3 cellular contexts compared by ENCODE assay signal in the genomic region with DNA sequence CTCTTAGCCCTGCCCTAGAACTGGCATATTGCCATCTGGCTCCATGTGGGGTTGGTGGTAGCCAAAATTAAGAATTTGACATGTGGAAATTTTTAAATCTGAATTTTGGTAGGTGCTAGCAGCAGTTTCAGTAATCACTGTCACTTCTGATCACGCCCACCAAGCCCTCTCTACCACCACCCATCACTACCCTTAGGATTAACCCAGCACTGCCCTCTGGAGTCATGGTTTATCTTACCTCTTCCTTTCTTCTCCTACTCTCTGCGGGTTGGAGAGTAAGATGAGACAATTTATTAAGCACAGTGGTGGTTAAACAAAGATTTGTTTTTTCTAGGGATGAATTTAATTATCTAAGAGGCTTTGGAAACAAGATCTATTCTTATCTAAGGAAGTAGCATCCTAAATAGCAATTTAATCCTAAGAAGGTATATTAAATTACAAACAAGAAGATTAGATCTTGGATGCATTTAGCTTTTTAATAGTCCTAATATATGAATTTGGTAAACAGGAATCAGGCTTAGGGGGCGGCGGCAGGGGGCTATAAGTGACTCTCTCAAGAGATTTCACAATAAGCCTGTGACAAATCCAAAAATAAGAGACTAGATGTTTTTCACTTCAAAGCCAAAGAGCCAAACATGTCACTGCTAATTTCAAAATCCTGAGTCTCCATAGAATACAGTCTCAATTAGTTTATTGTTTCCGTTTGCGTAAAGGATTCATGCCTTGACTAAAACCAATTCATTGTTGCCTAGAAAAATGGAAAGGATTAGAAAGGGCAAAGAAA.
TF ChIP-seq lines count a peak whose summit lies in the region.

No MANE protein-coding gene starts in this region.

TF ChIP-seq in SK-N-SH treated with all-trans-retinoic acid at 6 μM for 48 hours, 23 proteins besides CTCF, POLR2A, EP300 and RAD21:
- peak; percentile 90 for TF ChIP-seq ZNF8 (CRISPR knock-in tag; IDR thresholded peaks at IDR 0.05)
- no peak for TF ChIP-seq OSR1 (CRISPR knock-in tag; IDR thresholded peaks at IDR 0.05)

TF ChIP-seq in SK-N-SH, 30 proteins besides CTCF, POLR2A, EP300 and RAD21:
- TF ChIP-seq RXRA (IDR thresholded peaks at IDR 0.05; ENCODE audit: borderline replicate concordance, low read depth) (no peak), FOXJ3 (CRISPR knock-in tag; IDR thresholded peaks at IDR 0.05) (no peak), EZH2phosphoT487 (IDR thresholded peaks at IDR 0.05; ENCODE audit: borderline replicate concordance, low read depth) (no peak), NRF1 (IDR thresholded peaks at IDR 0.05; ENCODE audit: low read depth, low read length) (no peak), ELF1 (IDR thresholded peaks at IDR 0.05) (no peak)
- TF ChIP-seq, protein P1, sequence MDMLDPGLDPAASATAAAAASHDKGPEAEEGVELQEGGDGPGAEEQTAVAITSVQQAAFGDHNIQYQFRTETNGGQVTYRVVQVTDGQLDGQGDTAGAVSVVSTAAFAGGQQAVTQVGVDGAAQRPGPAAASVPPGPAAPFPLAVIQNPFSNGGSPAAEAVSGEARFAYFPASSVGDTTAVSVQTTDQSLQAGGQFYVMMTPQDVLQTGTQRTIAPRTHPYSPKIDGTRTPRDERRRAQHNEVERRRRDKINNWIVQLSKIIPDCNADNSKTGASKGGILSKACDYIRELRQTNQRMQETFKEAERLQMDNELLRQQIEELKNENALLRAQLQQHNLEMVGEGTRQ (IDR thresholded peaks at IDR 0.05; ENCODE audit: borderline replicate concordance, low read depth, low read length): no peak
- TF ChIP-seq, protein P2, sequence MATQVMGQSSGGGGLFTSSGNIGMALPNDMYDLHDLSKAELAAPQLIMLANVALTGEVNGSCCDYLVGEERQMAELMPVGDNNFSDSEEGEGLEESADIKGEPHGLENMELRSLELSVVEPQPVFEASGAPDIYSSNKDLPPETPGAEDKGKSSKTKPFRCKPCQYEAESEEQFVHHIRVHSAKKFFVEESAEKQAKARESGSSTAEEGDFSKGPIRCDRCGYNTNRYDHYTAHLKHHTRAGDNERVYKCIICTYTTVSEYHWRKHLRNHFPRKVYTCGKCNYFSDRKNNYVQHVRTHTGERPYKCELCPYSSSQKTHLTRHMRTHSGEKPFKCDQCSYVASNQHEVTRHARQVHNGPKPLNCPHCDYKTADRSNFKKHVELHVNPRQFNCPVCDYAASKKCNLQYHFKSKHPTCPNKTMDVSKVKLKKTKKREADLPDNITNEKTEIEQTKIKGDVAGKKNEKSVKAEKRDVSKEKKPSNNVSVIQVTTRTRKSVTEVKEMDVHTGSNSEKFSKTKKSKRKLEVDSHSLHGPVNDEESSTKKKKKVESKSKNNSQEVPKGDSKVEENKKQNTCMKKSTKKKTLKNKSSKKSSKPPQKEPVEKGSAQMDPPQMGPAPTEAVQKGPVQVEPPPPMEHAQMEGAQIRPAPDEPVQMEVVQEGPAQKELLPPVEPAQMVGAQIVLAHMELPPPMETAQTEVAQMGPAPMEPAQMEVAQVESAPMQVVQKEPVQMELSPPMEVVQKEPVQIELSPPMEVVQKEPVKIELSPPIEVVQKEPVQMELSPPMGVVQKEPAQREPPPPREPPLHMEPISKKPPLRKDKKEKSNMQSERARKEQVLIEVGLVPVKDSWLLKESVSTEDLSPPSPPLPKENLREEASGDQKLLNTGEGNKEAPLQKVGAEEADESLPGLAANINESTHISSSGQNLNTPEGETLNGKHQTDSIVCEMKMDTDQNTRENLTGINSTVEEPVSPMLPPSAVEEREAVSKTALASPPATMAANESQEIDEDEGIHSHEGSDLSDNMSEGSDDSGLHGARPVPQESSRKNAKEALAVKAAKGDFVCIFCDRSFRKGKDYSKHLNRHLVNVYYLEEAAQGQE (IDR thresholded peaks at IDR 0.05; ENCODE audit: low read depth, low read length): no peak

TF ChIP-seq in H1, 55 proteins besides CTCF, POLR2A, EP300 and RAD21:
- TF ChIP-seq TAF1 (IDR thresholded peaks at IDR 0.05; ENCODE audit: low read depth, low read length) (no peak), BRCA1 (IDR thresholded peaks at IDR 0.05; ENCODE audit: low read depth, low read length) (no peak), CBX5 (IDR thresholded peaks at IDR 0.05; ENCODE audit: low read depth, low read length) (no peak), CTBP2 (IDR thresholded peaks at IDR 0.05; ENCODE audit: borderline replicate concordance, insufficient read depth, insufficient read length, low read length) (no peak), ZNF274 (IDR thresholded peaks at IDR 0.05; ENCODE audit: borderline replicate concordance, extremely low read depth, low read length) (no peak), ASH2L (IDR thresholded peaks at IDR 0.05; ENCODE audit: low read length) (no peak), SIX5 (IDR thresholded peaks at IDR 0.05; ENCODE audit: low read depth, low read length) (no peak), EZH2 (IDR thresholded peaks at IDR 0.05; ENCODE audit: low read depth, low read length, severe bottlenecking) (no peak), TCF12 (IDR thresholded peaks at IDR 0.05; ENCODE audit: low read depth, low read length) (no peak), BCL11A (IDR thresholded peaks at IDR 0.05; ENCODE audit: low read depth in 2 of 2, low read length in 2 of 2) (no peak), SP1 (IDR thresholded peaks at IDR 0.05; ENCODE audit: low read depth, low read length) (no peak), POLR2AphosphoS5 (IDR thresholded peaks at IDR 0.05; ENCODE audit: low read depth, low read length) (no peak), SIN3A (conservative IDR thresholded peaks at IDR 0.05 in 1 of 2, IDR thresholded peaks at IDR 0.05 in 1 of 2; ENCODE audit: low read depth in 1 of 2, low read length in 2 of 2) (no peak), CEBPB (IDR thresholded peaks at IDR 0.05; ENCODE audit: low read depth, low read length) (no peak), FOSL1 (IDR thresholded peaks at IDR 0.05; ENCODE audit: insufficient read depth, low read depth, low read length) (no peak)
- TF ChIP-seq, protein P3, sequence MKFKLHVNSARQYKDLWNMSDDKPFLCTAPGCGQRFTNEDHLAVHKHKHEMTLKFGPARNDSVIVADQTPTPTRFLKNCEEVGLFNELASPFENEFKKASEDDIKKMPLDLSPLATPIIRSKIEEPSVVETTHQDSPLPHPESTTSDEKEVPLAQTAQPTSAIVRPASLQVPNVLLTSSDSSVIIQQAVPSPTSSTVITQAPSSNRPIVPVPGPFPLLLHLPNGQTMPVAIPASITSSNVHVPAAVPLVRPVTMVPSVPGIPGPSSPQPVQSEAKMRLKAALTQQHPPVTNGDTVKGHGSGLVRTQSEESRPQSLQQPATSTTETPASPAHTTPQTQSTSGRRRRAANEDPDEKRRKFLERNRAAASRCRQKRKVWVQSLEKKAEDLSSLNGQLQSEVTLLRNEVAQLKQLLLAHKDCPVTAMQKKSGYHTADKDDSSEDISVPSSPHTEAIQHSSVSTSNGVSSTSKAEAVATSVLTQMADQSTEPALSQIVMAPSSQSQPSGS (IDR thresholded peaks at IDR 0.05; ENCODE audit: low read length): no peak
- TF ChIP-seq, protein P4, sequence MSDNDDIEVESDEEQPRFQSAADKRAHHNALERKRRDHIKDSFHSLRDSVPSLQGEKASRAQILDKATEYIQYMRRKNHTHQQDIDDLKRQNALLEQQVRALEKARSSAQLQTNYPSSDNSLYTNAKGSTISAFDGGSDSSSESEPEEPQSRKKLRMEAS (IDR thresholded peaks at IDR 0.05): no peak
- TF ChIP-seq, protein P5, sequence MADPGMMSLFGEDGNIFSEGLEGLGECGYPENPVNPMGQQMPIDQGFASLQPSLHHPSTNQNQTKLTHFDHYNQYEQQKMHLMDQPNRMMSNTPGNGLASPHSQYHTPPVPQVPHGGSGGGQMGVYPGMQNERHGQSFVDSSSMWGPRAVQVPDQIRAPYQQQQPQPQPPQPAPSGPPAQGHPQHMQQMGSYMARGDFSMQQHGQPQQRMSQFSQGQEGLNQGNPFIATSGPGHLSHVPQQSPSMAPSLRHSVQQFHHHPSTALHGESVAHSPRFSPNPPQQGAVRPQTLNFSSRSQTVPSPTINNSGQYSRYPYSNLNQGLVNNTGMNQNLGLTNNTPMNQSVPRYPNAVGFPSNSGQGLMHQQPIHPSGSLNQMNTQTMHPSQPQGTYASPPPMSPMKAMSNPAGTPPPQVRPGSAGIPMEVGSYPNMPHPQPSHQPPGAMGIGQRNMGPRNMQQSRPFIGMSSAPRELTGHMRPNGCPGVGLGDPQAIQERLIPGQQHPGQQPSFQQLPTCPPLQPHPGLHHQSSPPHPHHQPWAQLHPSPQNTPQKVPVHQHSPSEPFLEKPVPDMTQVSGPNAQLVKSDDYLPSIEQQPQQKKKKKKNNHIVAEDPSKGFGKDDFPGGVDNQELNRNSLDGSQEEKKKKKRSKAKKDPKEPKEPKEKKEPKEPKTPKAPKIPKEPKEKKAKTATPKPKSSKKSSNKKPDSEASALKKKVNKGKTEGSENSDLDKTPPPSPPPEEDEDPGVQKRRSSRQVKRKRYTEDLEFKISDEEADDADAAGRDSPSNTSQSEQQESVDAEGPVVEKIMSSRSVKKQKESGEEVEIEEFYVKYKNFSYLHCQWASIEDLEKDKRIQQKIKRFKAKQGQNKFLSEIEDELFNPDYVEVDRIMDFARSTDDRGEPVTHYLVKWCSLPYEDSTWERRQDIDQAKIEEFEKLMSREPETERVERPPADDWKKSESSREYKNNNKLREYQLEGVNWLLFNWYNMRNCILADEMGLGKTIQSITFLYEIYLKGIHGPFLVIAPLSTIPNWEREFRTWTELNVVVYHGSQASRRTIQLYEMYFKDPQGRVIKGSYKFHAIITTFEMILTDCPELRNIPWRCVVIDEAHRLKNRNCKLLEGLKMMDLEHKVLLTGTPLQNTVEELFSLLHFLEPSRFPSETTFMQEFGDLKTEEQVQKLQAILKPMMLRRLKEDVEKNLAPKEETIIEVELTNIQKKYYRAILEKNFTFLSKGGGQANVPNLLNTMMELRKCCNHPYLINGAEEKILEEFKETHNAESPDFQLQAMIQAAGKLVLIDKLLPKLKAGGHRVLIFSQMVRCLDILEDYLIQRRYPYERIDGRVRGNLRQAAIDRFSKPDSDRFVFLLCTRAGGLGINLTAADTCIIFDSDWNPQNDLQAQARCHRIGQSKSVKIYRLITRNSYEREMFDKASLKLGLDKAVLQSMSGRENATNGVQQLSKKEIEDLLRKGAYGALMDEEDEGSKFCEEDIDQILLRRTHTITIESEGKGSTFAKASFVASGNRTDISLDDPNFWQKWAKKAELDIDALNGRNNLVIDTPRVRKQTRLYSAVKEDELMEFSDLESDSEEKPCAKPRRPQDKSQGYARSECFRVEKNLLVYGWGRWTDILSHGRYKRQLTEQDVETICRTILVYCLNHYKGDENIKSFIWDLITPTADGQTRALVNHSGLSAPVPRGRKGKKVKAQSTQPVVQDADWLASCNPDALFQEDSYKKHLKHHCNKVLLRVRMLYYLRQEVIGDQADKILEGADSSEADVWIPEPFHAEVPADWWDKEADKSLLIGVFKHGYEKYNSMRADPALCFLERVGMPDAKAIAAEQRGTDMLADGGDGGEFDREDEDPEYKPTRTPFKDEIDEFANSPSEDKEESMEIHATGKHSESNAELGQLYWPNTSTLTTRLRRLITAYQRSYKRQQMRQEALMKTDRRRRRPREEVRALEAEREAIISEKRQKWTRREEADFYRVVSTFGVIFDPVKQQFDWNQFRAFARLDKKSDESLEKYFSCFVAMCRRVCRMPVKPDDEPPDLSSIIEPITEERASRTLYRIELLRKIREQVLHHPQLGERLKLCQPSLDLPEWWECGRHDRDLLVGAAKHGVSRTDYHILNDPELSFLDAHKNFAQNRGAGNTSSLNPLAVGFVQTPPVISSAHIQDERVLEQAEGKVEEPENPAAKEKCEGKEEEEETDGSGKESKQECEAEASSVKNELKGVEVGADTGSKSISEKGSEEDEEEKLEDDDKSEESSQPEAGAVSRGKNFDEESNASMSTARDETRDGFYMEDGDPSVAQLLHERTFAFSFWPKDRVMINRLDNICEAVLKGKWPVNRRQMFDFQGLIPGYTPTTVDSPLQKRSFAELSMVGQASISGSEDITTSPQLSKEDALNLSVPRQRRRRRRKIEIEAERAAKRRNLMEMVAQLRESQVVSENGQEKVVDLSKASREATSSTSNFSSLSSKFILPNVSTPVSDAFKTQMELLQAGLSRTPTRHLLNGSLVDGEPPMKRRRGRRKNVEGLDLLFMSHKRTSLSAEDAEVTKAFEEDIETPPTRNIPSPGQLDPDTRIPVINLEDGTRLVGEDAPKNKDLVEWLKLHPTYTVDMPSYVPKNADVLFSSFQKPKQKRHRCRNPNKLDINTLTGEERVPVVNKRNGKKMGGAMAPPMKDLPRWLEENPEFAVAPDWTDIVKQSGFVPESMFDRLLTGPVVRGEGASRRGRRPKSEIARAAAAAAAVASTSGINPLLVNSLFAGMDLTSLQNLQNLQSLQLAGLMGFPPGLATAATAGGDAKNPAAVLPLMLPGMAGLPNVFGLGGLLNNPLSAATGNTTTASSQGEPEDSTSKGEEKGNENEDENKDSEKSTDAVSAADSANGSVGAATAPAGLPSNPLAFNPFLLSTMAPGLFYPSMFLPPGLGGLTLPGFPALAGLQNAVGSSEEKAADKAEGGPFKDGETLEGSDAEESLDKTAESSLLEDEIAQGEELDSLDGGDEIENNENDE (IDR thresholded peaks at IDR 0.05; ENCODE audit: insufficient replicate concordance, low read length): no peak
- TF ChIP-seq, protein P6, sequence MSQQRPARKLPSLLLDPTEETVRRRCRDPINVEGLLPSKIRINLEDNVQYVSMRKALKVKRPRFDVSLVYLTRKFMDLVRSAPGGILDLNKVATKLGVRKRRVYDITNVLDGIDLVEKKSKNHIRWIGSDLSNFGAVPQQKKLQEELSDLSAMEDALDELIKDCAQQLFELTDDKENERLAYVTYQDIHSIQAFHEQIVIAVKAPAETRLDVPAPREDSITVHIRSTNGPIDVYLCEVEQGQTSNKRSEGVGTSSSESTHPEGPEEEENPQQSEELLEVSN (IDR thresholded peaks at IDR 0.05): no peak
